Comparison of ENCODE assay signal across 8 cellular contexts in the genomic region with DNA sequence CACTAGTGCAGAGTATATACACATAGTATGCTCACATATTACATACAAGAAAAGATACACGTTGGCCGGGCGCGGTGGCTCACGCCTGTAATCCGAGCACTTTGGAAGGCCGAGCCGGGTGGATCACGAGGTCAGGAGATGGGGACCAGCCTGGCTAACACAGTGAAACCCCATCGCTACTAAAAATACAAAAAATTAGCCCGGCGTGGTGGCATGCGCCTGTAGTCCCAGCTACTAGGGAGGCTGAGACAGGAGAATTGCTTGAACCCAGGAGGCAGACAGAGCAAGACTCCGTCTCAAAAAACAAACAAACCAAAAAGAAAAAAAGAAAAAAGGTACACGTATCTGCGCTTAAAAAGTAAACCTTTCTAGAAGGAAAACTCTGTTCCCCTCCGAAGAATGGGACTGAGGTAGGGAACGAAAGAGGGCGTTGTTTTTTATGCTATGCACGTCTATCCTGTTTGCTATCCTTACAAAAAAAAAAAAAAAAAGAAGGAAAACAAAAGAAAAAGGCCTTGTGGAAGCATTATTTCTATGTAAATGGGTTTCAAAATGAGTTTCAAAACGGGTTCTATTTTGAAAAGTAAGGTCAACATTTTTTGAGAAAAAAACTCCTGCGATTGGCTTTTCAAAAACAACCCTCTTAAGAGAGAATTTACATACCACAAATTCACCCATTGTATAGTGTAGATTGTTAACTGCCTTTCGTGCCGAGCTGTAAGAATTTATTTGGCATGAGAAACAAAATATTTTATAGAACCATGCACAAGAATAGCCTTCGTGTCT. TPM values are rescaled to one million over a fixed set of nuclear protein-coding genes. Genes with fewer than 3 reads are reported as not detected.
DNase-seq lines count a peak whose midpoint lies in the region; ATAC-seq and TF ChIP-seq lines count a peak whose summit lies in the region.

No MANE protein-coding gene starts in this region.

- no peak for DNase-seq in activated T-cell treated with anti-CD3 and anti-CD28 coated beads, Interleukin-2, amount 50 U/mL, for 72 hours
- DNase-seq in activated T-cell treated with anti-CD3 and anti-CD28 coated beads, Interleukin-2, amount 50 U/mL, for 48 hours, result no peak
- DNase-seq in germinal center (ENCODE audit: low spot score) (peak; percentile 24), sigmoid colon (no peak), MV-4-11 (lab: John Stamatoyannopoulos, UW) (no peak)

- H3K4me1 Mint-ChIP-seq in activated T-cell treated with anti-CD3 and anti-CD28 coated beads, Interleukin-2, amount 50 U/mL, for 72 hours (ENCODE audit: low read depth), result peaks cover 42% of the 10 kb centered on the region

- H3K4me3 Mint-ChIP-seq in activated T-cell treated with anti-CD3 and anti-CD28 coated beads, Interleukin-2, amount 50 U/mL, for 72 hours, result peak overlapping the region; percentile 87 to 94

- no peak for TF ChIP-seq POLR2A in sigmoid colon (IDR thresholded peaks at IDR 0.05)

- H3K27ac ChIP-seq in VCaP (peak overlapping the region; percentile 87), sigmoid colon (peak overlapping the region; percentile 88 to 97 (median 95))

- H3K4me3 ChIP-seq in sigmoid colon, result peak overlapping the region; percentile 61 to 98 (median 79)

- 8 to 47% methylated on average over 25 of the region's 25 CpGs for WGBS in sigmoid colon, 2 donors

- H3K9me3 ChIP-seq in sigmoid colon, result no peaks in the 10 kb centered on the region

- intact Hi-C loops in sigmoid colon (cut with DNase I), result loop anchor here (1.0 to 10.0 kb wide), 6 partner anchors 53 to 1945 kb away; a partner anchor contains a TSS

- H3K4me1 ChIP-seq in sigmoid colon, result peaks cover 0 to 37% (median 28%) of the 10 kb centered on the region in 4 donors

- TF ChIP-seq EP300 in sigmoid colon (IDR thresholded peaks at IDR 0.05), result no peak

- H3K36me3 Mint-ChIP-seq in activated T-cell treated with anti-CD3 and anti-CD28 coated beads, Interleukin-2, amount 50 U/mL, for 72 hours (ENCODE audit: insufficient read depth in 2 of 2), result peaks cover 6 to 7% of the 10 kb centered on the region in 2 donors

- peak overlapping the region; percentile 97 for H3K27ac Mint-ChIP-seq in activated T-cell treated with anti-CD3 and anti-CD28 coated beads, Interleukin-2, amount 50 U/mL, for 72 hours

- H3K36me3 ChIP-seq in sigmoid colon, result no peaks in the 10 kb centered on the region

- TF ChIP-seq CTCF in VCaP (conservative IDR thresholded peaks at IDR 0.05), result no peak
- TF ChIP-seq CTCF in sigmoid colon (IDR thresholded peaks at IDR 0.05), result no peak

- H3K9me3 Mint-ChIP-seq in activated T-cell treated with anti-CD3 and anti-CD28 coated beads, Interleukin-2, amount 50 U/mL, for 72 hours, result peaks cover 1 to 2% of the 10 kb centered on the region in 2 donors

- no peaks in the 10 kb centered on the region for H3K27me3 Mint-ChIP-seq in activated T-cell treated with anti-CD3 and anti-CD28 coated beads, Interleukin-2, amount 50 U/mL, for 72 hours (ENCODE audit: low read depth)

- no peaks in the 10 kb centered on the region for H3K27me3 ChIP-seq in sigmoid colon

- no peak for ATAC-seq in activated T-cell treated with anti-CD3 and anti-CD28 coated beads, Interleukin-2, amount 50 U/mL, for 72 hours (replicated peaks in 1 of 2)
- ATAC-seq in GM19467 (IDR thresholded peaks at IDR 0.05; ENCODE audit: unreplicated experiment) (no peak), GM18498 (IDR thresholded peaks at IDR 0.05; ENCODE audit: unreplicated experiment) (no peak)

RNA-seq across cellular contexts. Expression of a gene that starts 1.2 kb away (rescaled TPM):
- 10 to 100 TPM; 36.9 to 37.1 TPM for total RNA-seq in activated T-cell treated with anti-CD3 and anti-CD28 coated beads, Interleukin-2, amount 50 U/mL, for 72 hours
- 100 to 1,000 TPM in 3 of 4 donors, 10 to 100 TPM in 1; 94.1 to 122 (median 105) TPM for total RNA-seq in sigmoid colon
- polyA plus RNA-seq in sigmoid colon, result 100 to 1,000 TPM in 1 of 3 donors, 10 to 100 TPM in 2; 36.8 to 116 (median 65.5) TPM

RNA-seq across cellular contexts. Expression of a gene that starts 53.0 kb away (rescaled TPM):
- 10 to 100 TPM; 29.7 to 38.8 TPM for total RNA-seq in activated T-cell treated with anti-CD3 and anti-CD28 coated beads, Interleukin-2, amount 50 U/mL, for 72 hours
- total RNA-seq in sigmoid colon, result 10 to 100 TPM; 19.7 to 24.1 (median 21.9) TPM
- 10 to 100 TPM in 1 of 3 donors, 1 to 10 TPM in 2; 5.1 to 14.5 (median 8.4) TPM for polyA plus RNA-seq in sigmoid colon
